ENCODE assay signal across 8 cellular contexts in genomic region chr14:100662850-100663527, GRCh38.
A peak's percentile ranks its signal among the peaks of the same experiment; 100 is the strongest.
DNase-seq lines count a peak whose midpoint lies in the region; ATAC-seq and TF ChIP-seq lines count a peak whose summit lies in the region.

No MANE protein-coding gene starts in this region.

- no peaks in the 10 kb centered on the region for H3K27me3 ChIP-seq in lung (ENCODE audit: control insufficient read depth, insufficient read depth)

- peak; percentile 78 for TF ChIP-seq CTCF in lung (IDR thresholded peaks at IDR 0.05; ENCODE audit: control extremely low read depth, extremely low read depth)

- H3K4me3 ChIP-seq in lung = no peak overlapping the region

- no peak overlapping the region for H3K27ac ChIP-seq in lung (ENCODE audit: low read depth in 1 of 2, low read length in 1 of 2)

- no peaks in the 10 kb centered on the region for H3K4me1 ChIP-seq in lung (ENCODE audit: control insufficient read depth in 2 of 2, insufficient read depth in 2 of 2, low read length in 2 of 2)

- WGBS in lung, 2 donors = 22 to 31% methylated on average over 15 of the region's 15 CpGs

- ATAC-seq in lung (ENCODE audit: insufficient read depth, low FRiP score) = no peak
- no peak for ATAC-seq in HG02610 (IDR thresholded peaks at IDR 0.05; ENCODE audit: unreplicated experiment)

- DNase-seq in SKM-1 treated with dmso at 0.1 percent for 144 hours (lab: John Stamatoyannopoulos, UW; ENCODE audit: unreplicated experiment) = peak; percentile 32
- no peak for DNase-seq in SKM-1 (lab: John Stamatoyannopoulos, UW; ENCODE audit: unreplicated experiment)
- peak; percentile 74 for DNase-seq in NCI-H1694 (lab: John Stamatoyannopoulos, UW)
- peak; percentile 40 to 47 for DNase-seq in activated CD4-positive, alpha-beta T cell treated with anti-CD3 and anti-CD28 coated beads for 4 hours
- peak; percentile 81 for DNase-seq in dermis blood vessel endothelial cell
- peak; percentile 70 for DNase-seq in lung (ENCODE audit: low spot score)
- peak; percentile 39 to 48 for DNase-seq in stimulated activated CD8-positive, alpha-beta memory T cell treated with anti-CD3 and anti-CD28 coated beads, Interleukin-2, amount 100 ng/mL, for 48 hours (ENCODE audit: low read depth in 2 of 2)

- H3K36me3 ChIP-seq in lung (ENCODE audit: control insufficient read depth in 2 of 2, insufficient read depth in 2 of 2, low read length in 2 of 2) = no peaks in the 10 kb centered on the region

- no peaks in the 10 kb centered on the region for H3K9me3 ChIP-seq in lung (ENCODE audit: control insufficient read depth in 2 of 2, insufficient read depth in 1 of 2, low read length in 1 of 2)
